Comparison of ENCODE assay signal across 1 cellular context in the genomic region with DNA sequence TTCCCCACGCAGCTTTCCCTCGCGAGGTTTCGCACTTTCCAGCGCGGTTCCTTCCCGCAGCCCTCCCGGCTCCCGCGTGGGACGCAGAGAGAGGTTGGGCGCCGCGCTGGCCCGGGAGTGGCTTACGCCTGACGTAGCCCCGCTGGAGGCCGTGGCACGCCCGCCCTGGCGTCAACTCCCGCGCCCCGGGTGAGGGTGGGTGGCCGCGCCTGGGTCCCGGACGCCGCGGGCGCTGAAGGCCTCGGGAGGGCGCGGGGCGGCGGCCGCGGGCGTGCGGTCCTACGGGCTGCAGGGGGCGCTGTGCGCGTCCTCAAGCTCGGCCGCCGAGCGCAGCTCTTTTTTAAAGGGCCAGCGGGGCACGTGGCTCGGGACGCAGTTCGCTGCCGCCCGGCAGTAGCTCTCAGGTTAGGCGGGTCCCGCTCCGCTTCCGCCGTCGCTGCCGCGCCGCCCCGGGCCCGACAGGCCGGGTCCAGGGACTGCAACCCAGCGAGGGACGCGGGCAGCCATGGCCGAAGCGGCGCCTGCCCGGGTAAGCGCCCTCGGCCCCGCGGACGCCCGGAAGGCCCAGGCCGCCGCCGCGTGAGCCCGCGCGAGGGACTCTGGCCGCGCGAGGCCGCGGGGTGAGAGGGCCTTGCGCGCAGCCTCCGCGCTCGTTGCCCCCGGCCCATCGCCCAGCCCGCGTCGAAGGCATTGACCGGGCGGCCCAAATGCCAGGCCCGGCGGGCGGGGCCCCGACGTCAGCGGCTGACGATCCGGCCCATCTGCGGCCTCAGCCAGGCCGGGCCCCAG.
TF ChIP-seq lines count a peak whose summit lies in the region.

Gene ZNF783 (plus strand): TSS at position 368 of the 789 bp plus-strand sequence. CDS start 138 bp downstream, at position 506.

TF ChIP-seq in HEK293, 187 proteins besides CTCF, POLR2A, EP300 and RAD21 (continued from another document and continues in another):
- TF ChIP-seq, protein P1, sequence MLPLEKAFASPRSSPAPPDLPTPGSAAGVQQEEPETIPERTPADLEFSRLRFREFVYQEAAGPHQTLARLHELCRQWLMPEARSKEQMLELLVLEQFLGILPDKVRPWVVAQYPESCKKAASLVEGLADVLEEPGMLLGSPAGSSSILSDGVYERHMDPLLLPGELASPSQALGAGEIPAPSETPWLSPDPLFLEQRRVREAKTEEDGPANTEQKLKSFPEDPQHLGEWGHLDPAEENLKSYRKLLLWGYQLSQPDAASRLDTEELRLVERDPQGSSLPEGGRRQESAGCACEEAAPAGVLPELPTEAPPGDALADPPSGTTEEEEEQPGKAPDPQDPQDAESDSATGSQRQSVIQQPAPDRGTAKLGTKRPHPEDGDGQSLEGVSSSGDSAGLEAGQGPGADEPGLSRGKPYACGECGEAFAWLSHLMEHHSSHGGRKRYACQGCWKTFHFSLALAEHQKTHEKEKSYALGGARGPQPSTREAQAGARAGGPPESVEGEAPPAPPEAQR (tag by site-specific recombination; IDR thresholded peaks at IDR 0.05): no peak
- TF ChIP-seq YY1 (tag by site-specific recombination; IDR thresholded peaks at IDR 0.05) (peak; percentile 40; the same call in 1 of the 2 replicates), GLIS1 (tag by site-specific recombination; IDR thresholded peaks at IDR 0.05) (peak; percentile 69; the same call in 1 of the 2 replicates), ZNF596 (tag by site-specific recombination; IDR thresholded peaks at IDR 0.05) (peak; percentile 47; the same call in 1 of the 2 replicates), ZNF544 (tag by site-specific recombination; IDR thresholded peaks at IDR 0.05) (no peak), YY2 (tag by site-specific recombination; IDR thresholded peaks at IDR 0.05) (no peak), SP3 (tag by site-specific recombination; IDR thresholded peaks at IDR 0.05) (0 out of 2 replicates have a peak, but pooled peaks have one; percentile 27), ZNF785 (tag by site-specific recombination; IDR thresholded peaks at IDR 0.05) (peak; percentile 74; the same call in 1 of the 2 replicates), ZNF560 (tag by site-specific recombination; IDR thresholded peaks at IDR 0.05; ENCODE audit: borderline replicate concordance) (no peak), FEZF1 (tag by site-specific recombination; IDR thresholded peaks at IDR 0.05) (peak; percentile 85), ZNF10 (tag by site-specific recombination; IDR thresholded peaks at IDR 0.05) (no peak), GLI2 (tag by site-specific recombination; IDR thresholded peaks at IDR 0.05; ENCODE audit: borderline replicate concordance, low read depth) (no peak), ZNF157 (tag by site-specific recombination; IDR thresholded peaks at IDR 0.05) (no peak), ZNF580 (tag by site-specific recombination; IDR thresholded peaks at IDR 0.05) (no peak), ELK4 (IDR thresholded peaks at IDR 0.05; ENCODE audit: borderline replicate concordance, low read depth, low read length) (no peak), ZNF132 (tag by site-specific recombination; IDR thresholded peaks at IDR 0.05; ENCODE audit: borderline replicate concordance) (no peak), ZNF747 (tag by site-specific recombination; IDR thresholded peaks at IDR 0.05) (no peak), ZNF658 (tag by site-specific recombination; IDR thresholded peaks at IDR 0.05) (no peak), GLIS2 (tag by site-specific recombination; IDR thresholded peaks at IDR 0.05) (peak; percentile 84), ZNF707 (tag by site-specific recombination; IDR thresholded peaks at IDR 0.05) (no peak), ZNF670 (tag by site-specific recombination; IDR thresholded peaks at IDR 0.05; ENCODE audit: low read depth) (no peak), ZNF138 (tag by site-specific recombination; IDR thresholded peaks at IDR 0.05; ENCODE audit: borderline replicate concordance) (no peak), ZNF169 (tag by site-specific recombination; IDR thresholded peaks at IDR 0.05) (no peak), TRIM28 (IDR thresholded peaks at IDR 0.05; ENCODE audit: borderline replicate concordance, low read length) (peak; percentile 30; the same call in 1 of the 2 replicates), ZNF561 (tag by site-specific recombination; IDR thresholded peaks at IDR 0.05; ENCODE audit: borderline replicate concordance) (peak; percentile 93), ZNF416 (tag by site-specific recombination; IDR thresholded peaks at IDR 0.05) (no peak), ZNF175 (tag by site-specific recombination; IDR thresholded peaks at IDR 0.05) (no peak), ZNF112 (tag by site-specific recombination; IDR thresholded peaks at IDR 0.05) (no peak), GLI4 (tag by site-specific recombination; IDR thresholded peaks at IDR 0.05) (no peak), SCRT1 (tag by site-specific recombination; IDR thresholded peaks at IDR 0.05; ENCODE audit: borderline replicate concordance) (no peak), ZNF155 (tag by site-specific recombination; IDR thresholded peaks at IDR 0.05) (no peak), ZBTB8A (tag by site-specific recombination; IDR thresholded peaks at IDR 0.05) (peak; percentile 97), ZEB2 (tag by site-specific recombination; IDR thresholded peaks at IDR 0.05) (0 out of 2 replicates have a peak, but pooled peaks have one; percentile 46), ZNF623 (tag by site-specific recombination; IDR thresholded peaks at IDR 0.05) (no peak), ZNF335 (tag by site-specific recombination; conservative IDR thresholded peaks at IDR 0.05) (peak; percentile 20; the same call in 1 of the 2 replicates), ZXDB (tag by site-specific recombination; IDR thresholded peaks at IDR 0.05) (0 out of 2 replicates have a peak, but pooled peaks have one; percentile 71), ZBTB20 (tag by site-specific recombination; IDR thresholded peaks at IDR 0.05) (peak; percentile 91), ZNF843 (tag by site-specific recombination; IDR thresholded peaks at IDR 0.05) (no peak), SCRT2 (tag by site-specific recombination; IDR thresholded peaks at IDR 0.05) (0 out of 2 replicates have a peak, but pooled peaks have one; percentile 11), KLF1 (tag by site-specific recombination; IDR thresholded peaks at IDR 0.05) (peak; percentile 68), ZNF366 (tag by site-specific recombination; conservative IDR thresholded peaks at IDR 0.05) (no peak), ZNF341 (tag by site-specific recombination; IDR thresholded peaks at IDR 0.05; ENCODE audit: low read depth) (no peak), PBX3 (CRISPR knock-in tag; IDR thresholded peaks at IDR 0.05) (peak; percentile 68), ZIC2 (tag by site-specific recombination; IDR thresholded peaks at IDR 0.05) (peak; percentile 32; the same call in 1 of the 2 replicates), WT1 (tag by site-specific recombination; IDR thresholded peaks at IDR 0.05) (no peak)
- TF ChIP-seq, protein P2, sequence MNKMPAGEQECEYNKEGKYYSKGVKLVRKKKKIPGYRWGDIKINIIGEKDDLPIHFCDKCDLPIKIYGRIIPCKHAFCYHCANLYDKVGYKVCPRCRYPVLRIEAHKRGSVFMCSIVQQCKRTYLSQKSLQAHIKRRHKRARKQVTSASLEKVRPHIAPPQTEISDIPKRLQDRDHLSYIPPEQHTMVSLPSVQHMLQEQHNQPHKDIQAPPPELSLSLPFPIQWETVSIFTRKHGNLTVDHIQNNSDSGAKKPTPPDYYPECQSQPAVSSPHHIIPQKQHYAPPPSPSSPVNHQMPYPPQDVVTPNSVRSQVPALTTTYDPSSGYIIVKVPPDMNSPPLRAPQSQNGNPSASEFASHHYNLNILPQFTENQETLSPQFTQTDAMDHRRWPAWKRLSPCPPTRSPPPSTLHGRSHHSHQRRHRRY (tag by site-specific recombination; IDR thresholded peaks at IDR 0.05): no peak
- TF ChIP-seq, protein P3, sequence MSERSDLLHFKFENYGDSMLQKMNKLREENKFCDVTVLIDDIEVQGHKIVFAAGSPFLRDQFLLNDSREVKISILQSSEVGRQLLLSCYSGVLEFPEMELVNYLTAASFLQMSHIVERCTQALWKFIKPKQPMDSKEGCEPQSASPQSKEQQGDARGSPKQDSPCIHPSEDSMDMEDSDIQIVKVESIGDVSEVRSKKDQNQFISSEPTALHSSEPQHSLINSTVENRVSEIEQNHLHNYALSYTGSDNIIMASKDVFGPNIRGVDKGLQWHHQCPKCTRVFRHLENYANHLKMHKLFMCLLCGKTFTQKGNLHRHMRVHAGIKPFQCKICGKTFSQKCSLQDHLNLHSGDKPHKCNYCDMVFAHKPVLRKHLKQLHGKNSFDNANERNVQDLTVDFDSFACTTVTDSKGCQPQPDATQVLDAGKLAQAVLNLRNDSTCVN (tag by site-specific recombination; optimal IDR thresholded peaks at IDR 0.05): peak; percentile 82
- TF ChIP-seq, protein P4, sequence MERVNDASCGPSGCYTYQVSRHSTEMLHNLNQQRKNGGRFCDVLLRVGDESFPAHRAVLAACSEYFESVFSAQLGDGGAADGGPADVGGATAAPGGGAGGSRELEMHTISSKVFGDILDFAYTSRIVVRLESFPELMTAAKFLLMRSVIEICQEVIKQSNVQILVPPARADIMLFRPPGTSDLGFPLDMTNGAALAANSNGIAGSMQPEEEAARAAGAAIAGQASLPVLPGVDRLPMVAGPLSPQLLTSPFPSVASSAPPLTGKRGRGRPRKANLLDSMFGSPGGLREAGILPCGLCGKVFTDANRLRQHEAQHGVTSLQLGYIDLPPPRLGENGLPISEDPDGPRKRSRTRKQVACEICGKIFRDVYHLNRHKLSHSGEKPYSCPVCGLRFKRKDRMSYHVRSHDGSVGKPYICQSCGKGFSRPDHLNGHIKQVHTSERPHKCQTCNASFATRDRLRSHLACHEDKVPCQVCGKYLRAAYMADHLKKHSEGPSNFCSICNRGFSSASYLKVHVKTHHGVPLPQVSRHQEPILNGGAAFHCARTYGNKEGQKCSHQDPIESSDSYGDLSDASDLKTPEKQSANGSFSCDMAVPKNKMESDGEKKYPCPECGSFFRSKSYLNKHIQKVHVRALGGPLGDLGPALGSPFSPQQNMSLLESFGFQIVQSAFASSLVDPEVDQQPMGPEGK (tag by site-specific recombination; IDR thresholded peaks at IDR 0.05): peak; percentile 56
- TF ChIP-seq, protein P5, sequence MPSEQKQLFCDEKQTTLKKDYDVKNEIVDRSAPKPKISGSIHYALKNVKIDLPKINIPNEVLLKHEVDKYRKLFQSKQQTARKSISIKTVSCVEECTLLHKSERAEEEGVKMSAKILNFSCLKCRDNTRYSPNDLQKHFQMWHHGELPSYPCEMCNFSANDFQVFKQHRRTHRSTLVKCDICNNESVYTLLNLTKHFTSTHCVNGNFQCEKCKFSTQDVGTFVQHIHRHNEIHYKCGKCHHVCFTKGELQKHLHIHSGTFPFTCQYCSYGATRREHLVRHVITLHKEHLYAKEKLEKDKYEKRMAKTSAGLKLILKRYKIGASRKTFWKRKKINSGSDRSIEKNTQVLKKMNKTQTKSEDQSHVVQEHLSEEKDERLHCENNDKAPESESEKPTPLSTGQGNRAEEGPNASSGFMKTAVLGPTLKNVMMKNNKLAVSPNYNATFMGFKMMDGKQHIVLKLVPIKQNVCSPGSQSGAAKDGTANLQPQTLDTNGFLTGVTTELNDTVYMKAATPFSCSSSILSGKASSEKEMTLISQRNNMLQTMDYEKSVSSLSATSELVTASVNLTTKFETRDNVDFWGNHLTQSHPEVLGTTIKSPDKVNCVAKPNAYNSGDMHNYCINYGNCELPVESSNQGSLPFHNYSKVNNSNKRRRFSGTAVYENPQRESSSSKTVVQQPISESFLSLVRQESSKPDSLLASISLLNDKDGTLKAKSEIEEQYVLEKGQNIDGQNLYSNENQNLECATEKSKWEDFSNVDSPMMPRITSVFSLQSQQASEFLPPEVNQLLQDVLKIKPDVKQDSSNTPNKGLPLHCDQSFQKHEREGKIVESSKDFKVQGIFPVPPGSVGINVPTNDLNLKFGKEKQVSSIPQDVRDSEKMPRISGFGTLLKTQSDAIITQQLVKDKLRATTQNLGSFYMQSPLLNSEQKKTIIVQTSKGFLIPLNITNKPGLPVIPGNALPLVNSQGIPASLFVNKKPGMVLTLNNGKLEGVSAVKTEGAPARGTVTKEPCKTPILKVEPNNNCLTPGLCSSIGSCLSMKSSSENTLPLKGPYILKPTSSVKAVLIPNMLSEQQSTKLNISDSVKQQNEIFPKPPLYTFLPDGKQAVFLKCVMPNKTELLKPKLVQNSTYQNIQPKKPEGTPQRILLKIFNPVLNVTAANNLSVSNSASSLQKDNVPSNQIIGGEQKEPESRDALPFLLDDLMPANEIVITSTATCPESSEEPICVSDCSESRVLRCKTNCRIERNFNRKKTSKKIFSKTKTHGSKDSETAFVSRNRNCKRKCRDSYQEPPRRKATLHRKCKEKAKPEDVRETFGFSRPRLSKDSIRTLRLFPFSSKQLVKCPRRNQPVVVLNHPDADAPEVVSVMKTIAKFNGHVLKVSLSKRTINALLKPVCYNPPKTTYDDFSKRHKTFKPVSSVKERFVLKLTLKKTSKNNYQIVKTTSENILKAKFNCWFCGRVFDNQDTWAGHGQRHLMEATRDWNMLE (tag by site-specific recombination; conservative IDR thresholded peaks at IDR 0.05; ENCODE audit: low read depth): no peak
- TF ChIP-seq, protein P6, sequence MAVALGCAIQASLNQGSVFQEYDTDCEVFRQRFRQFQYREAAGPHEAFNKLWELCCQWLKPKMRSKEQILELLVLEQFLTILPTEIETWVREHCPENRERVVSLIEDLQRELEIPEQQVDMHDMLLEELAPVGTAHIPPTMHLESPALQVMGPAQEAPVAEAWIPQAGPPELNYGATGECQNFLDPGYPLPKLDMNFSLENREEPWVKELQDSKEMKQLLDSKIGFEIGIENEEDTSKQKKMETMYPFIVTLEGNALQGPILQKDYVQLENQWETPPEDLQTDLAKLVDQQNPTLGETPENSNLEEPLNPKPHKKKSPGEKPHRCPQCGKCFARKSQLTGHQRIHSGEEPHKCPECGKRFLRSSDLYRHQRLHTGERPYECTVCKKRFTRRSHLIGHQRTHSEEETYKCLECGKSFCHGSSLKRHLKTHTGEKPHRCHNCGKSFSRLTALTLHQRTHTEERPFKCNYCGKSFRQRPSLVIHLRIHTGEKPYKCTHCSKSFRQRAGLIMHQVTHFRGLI (tag by site-specific recombination; IDR thresholded peaks at IDR 0.05): peak; percentile 94
